8 cellular contexts compared by ENCODE assay signal in genomic region chr2:130727286-130727924, GRCh38. TPM values are rescaled to one million over a fixed set of nuclear protein-coding genes. Genes with fewer than 3 reads are reported as not detected.
DNase-seq lines count a peak whose midpoint lies in the region; ATAC-seq and TF ChIP-seq lines count a peak whose summit lies in the region.

No MANE protein-coding gene starts in this region.

- no peak for TF ChIP-seq CTCF in epithelial cell of esophagus (IDR thresholded peaks at IDR 0.05; ENCODE audit: insufficient read depth, low read depth, low read length, missing control alignments)

- peak; percentile 35 for DNase-seq in NK-92 (lab: John Stamatoyannopoulos, UW; ENCODE audit: unreplicated experiment)
- DNase-seq in NK-92 treated with Interleukin-12 subunit alpha and Interleukin-12 subunit beta, amount 100 ng/mL, for 24 hours (lab: John Stamatoyannopoulos, UW) = no peak
- peak; percentile 59 for DNase-seq in NCI-H524 treated with DMSO at 0.1 percent for 48 hours (lab: John Stamatoyannopoulos, UW)
- DNase-seq in activated CD8-positive, alpha-beta memory T cell treated with anti-CD3 and anti-CD28 coated beads, Interleukin-2, amount 50 U/mL, for 1 hour (ENCODE audit: extremely low read depth) = peak; percentile 68
- DNase-seq in epithelial cell of esophagus (ENCODE audit: low read depth) = peak; percentile 76
- DNase-seq in mucosa of gallbladder (ENCODE audit: low spot score) = peak; percentile 84
- peak; percentile 66 to 80 for DNase-seq in stimulated activated CD8-positive, alpha-beta memory T cell treated with anti-CD3 and anti-CD28 coated beads, Interleukin-4, amount 100 ng/mL, for 1 hour (ENCODE audit: low read depth in 2 of 2, low spot score in 1 of 2)

- peak overlapping the region; percentile 50 for H3K4me3 ChIP-seq in epithelial cell of esophagus (ENCODE audit: low read length)

- peak; percentile 91 for ATAC-seq in HG03060 (IDR thresholded peaks at IDR 0.05; ENCODE audit: low read depth, unreplicated experiment)

RNA-seq across cellular contexts. Expression of gene GPR148, which starts 1.5 kb away (rescaled TPM):
- total RNA-seq in mucosa of gallbladder = not detected

RNA-seq across cellular contexts. Expression of gene AMER3, which starts 27.9 kb away (rescaled TPM):
- total RNA-seq in mucosa of gallbladder = 0.03 TPM
